8 cellular contexts compared by ENCODE assay signal in genomic region chr4:174764105-174764729, GRCh38.
A peak's percentile ranks its signal among the peaks of the same experiment; 100 is the strongest.
DNase-seq lines count a peak whose midpoint lies in the region; ATAC-seq and TF ChIP-seq lines count a peak whose summit lies in the region.

No MANE protein-coding gene starts in this region.

- no peaks in the 10 kb centered on the region for H3K36me3 ChIP-seq in Peyer's patch
- no peaks in the 10 kb centered on the region for H3K36me3 ChIP-seq in esophagus squamous epithelium

- intact Hi-C loops in esophagus squamous epithelium (cut with DNase I) = no loop called here

- TF ChIP-seq POLR2A in Peyer's patch (IDR thresholded peaks at IDR 0.05) (no peak), esophagus squamous epithelium (IDR thresholded peaks at IDR 0.05) (no peak)

- 50 to 60% methylated on average over 7 of the region's 7 CpGs for WGBS in esophagus squamous epithelium, 2 donors

- H3K27me3 ChIP-seq in Peyer's patch (no peaks in the 10 kb centered on the region), esophagus squamous epithelium (no peaks in the 10 kb centered on the region)

- H3K9me3 Mint-ChIP-seq in activated T-cell treated with anti-CD3 and anti-CD28 coated beads, Interleukin-2, amount 50 U/mL, for 4 hours = no peaks in the 10 kb centered on the region

- H3K27ac ChIP-seq in Peyer's patch (no peak overlapping the region), esophagus squamous epithelium (no peak overlapping the region)

- no peaks in the 10 kb centered on the region for H3K36me3 Mint-ChIP-seq in activated T-cell treated with anti-CD3 and anti-CD28 coated beads, Interleukin-2, amount 50 U/mL, for 4 hours (ENCODE audit: insufficient read depth)

- H3K4me3 ChIP-seq in Peyer's patch = no peak overlapping the region
- H3K4me3 ChIP-seq in esophagus squamous epithelium = no peak overlapping the region

- no peaks in the 10 kb centered on the region for H3K27me3 Mint-ChIP-seq in activated T-cell treated with anti-CD3 and anti-CD28 coated beads, Interleukin-2, amount 50 U/mL, for 4 hours (ENCODE audit: low read depth)

- ATAC-seq in GM21737 (IDR thresholded peaks at IDR 0.05; ENCODE audit: unreplicated experiment) = peak; percentile 76
- ATAC-seq in activated T-cell treated with anti-CD3 and anti-CD28 coated beads, Interleukin-2, amount 50 U/mL, for 4 hours = no peak

- no peak overlapping the region for H3K4me3 Mint-ChIP-seq in activated T-cell treated with anti-CD3 and anti-CD28 coated beads, Interleukin-2, amount 50 U/mL, for 4 hours

- H3K9me3 ChIP-seq in Peyer's patch = no peaks in the 10 kb centered on the region
- no peaks in the 10 kb centered on the region for H3K9me3 ChIP-seq in esophagus squamous epithelium

- in situ Hi-C loops in KBM-7 (cut with MboI; ENCODE audit: low pct_unique_long_range_greater_than_20kb, low sequenced_read_pairs) = no loop called here

- TF ChIP-seq CTCF in Peyer's patch (IDR thresholded peaks at IDR 0.05) (peak; percentile 8 to 44 (median 40)), esophagus squamous epithelium (IDR thresholded peaks at IDR 0.05) (peak; percentile 18 to 50 (median 38))

- H3K4me1 ChIP-seq in Peyer's patch = no peaks in the 10 kb centered on the region
- no peaks in the 10 kb centered on the region for H3K4me1 ChIP-seq in esophagus squamous epithelium

- H3K4me1 Mint-ChIP-seq in activated T-cell treated with anti-CD3 and anti-CD28 coated beads, Interleukin-2, amount 50 U/mL, for 4 hours (ENCODE audit: low read depth) = no peaks in the 10 kb centered on the region

- DNase-seq in GM04504 (ENCODE audit: low read depth) (peak; percentile 12), KBM-7 (peak; percentile 33), Peyer's patch (no peak), esophagus squamous epithelium (lab: John Stamatoyannopoulos, UW) (no peak), renal cortical epithelial cell (ENCODE audit: low read depth) (peak; percentile 66), amygdala (lab: John Stamatoyannopoulos, UW) (no peak)
- no peak for DNase-seq in activated T-cell treated with anti-CD3 and anti-CD28 coated beads, Interleukin-2, amount 50 U/mL, for 4 hours

Comparison
In these comparisons a context has a peak if more than half of its experiments do, and no peak if none do; other contexts are left out.
1. DNase-seq: peak in GM04504 (single experiment), KBM-7 (single experiment) and renal cortical epithelial cell (single experiment); none in Peyer's patch (0 of 3), esophagus squamous epithelium (single experiment), amygdala (0 of 56) and activated T-cell treated with anti-CD3 and anti-CD28 coated beads, Interleukin-2, amount 50 U/mL, for 4 hours (single experiment).